11 cellular contexts compared by ENCODE assay signal in the genomic region with DNA sequence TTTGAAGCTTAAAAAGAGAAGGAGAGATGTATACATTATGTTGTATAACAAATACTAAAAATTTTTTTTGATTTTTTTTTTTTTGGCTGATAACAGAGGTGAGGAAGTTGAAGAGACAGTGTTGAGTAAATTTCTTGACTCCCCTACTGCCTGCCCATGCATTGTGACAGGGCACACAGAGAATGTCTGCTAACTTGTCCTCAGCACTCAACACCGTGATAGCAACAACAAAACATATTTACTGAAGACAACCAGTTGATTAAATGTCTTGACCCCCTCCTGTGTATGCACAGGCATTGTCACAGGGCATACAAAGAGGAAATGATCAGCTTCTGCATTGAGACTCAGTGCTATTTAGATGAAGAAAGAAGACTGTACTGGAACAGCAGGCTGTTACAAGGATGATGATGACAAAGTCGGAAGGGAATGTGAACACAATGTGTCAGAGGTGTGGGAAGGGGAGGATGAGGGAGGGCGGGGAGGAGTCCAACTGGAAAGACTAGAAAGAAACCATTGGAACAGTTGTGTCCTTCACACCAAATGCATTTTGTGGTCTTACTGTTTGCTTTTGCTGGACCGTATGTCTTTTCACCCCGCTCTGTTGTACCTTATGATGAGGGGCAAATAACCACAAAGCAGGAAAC.
A peak's percentile ranks its signal among the peaks of the same experiment; 100 is the strongest.
DNase-seq lines count a peak whose midpoint lies in the region; ATAC-seq, FAIRE-seq and TF ChIP-seq lines count a peak whose summit lies in the region.
"Had no signal": no experiment of that assay in that cellular context is flagged by ENCODE, and none has a peak within 500 bp of the region (broad histone marks: within the 10 kb centered on the region; RNA-seq: fewer than 3 reads in every experiment).

No MANE protein-coding gene starts in this region.

- H2AK5ac ChIP-seq in mesendoderm (ENCODE audit: low read length): no peak overlapping the region

- H3K4me2 ChIP-seq in endothelial cell of umbilical vein (ENCODE audit: insufficient read depth, low read length) (no peak overlapping the region), mesendoderm (ENCODE audit: low read length) (no peak overlapping the region)

- H3K27ac Mint-ChIP-seq in Calu3 (ENCODE audit: unreplicated experiment): peak overlapping the region; percentile 79
- H3K27ac Mint-ChIP-seq in stimulated activated naive B cell treated with anti-CD40 and anti-IgM and Interleukin-4, amounts not matched to agents 10 μg/mL and 1 μg/mL and 100 μg/mL, for 72 hours: no peak overlapping the region

- no peak overlapping the region for H2BK15ac ChIP-seq in mesendoderm (replicated peaks; ENCODE audit: low read depth)

- intact Hi-C loops in Calu3 (cut with micrococcal nuclease; ENCODE audit: unreplicated experiment): no loop called here
- intact Hi-C loops in endothelial cell of umbilical vein (cut with micrococcal nuclease): no loop called here

- BruUV-seq in Calu3 (replicated peaks; lab: Mats Ljungman, UMichigan): no TSS peak
- no TSS peak for BruUV-seq in endothelial cell of umbilical vein (replicated peaks; lab: Mats Ljungman, UMichigan)

- no peaks in the 10 kb centered on the region for H3K79me2 ChIP-seq in endothelial cell of umbilical vein (ENCODE audit: control insufficient read depth, insufficient read depth, low read length)
- peaks cover 3% of the 10 kb centered on the region for H3K79me2 ChIP-seq in mesendoderm (ENCODE audit: control insufficient read depth, insufficient read depth, low read length)

- H4K20me1 ChIP-seq in endothelial cell of umbilical vein (replicated peaks; ENCODE audit: control insufficient read depth, extremely low read depth, insufficient read depth, low read length): no peaks in the 10 kb centered on the region

- dilution Hi-C loops in endothelial cell of umbilical vein (cut with MboI; ENCODE audit: extremely low pct_ligation_motif_present, low sequenced_read_pairs): no loop called here

- no peak for TF ChIP-seq POLR2A in endothelial cell of umbilical vein (IDR thresholded peaks at IDR 0.05; ENCODE audit: low read depth, low read length)

- H3K27me3 Mint-ChIP-seq in Calu3 (ENCODE audit: unreplicated experiment): no peaks in the 10 kb centered on the region
- no peaks in the 10 kb centered on the region for H3K27me3 Mint-ChIP-seq in stimulated activated naive B cell treated with anti-CD40 and anti-IgM and Interleukin-4, amounts not matched to agents 10 μg/mL and 1 μg/mL and 100 μg/mL, for 72 hours

- DNase-seq in Calu3 (peak; percentile 62), NCI-H146 (lab: John Stamatoyannopoulos, UW) (peak; percentile 21), endothelial cell of umbilical vein (ENCODE audit: low read depth, low spot score) (no peak), mesendoderm (peak; percentile 89)
- DNase-seq in stimulated activated naive B cell treated with anti-CD40 and anti-IgM and Interleukin-4, amounts not matched to agents 10 μg/mL and 1 μg/mL and 100 μg/mL, for 72 hours: no peak
- DNase-seq in stimulated activated CD4-positive, alpha-beta T cell treated with anti-CD3 and anti-CD28 coated beads, Interleukin-2, amount 100 ng/mL, for 48 hours: no peak
- DNase-seq: activated CD4-positive, alpha-beta T cell treated with anti-CD3 and anti-CD28 coated beads, Interleukin-2, amount 50 U/mL, for 48 hours; GOT3; ovary had no signal

- no peaks in the 10 kb centered on the region for H3K27me3 ChIP-seq in endothelial cell of umbilical vein (ENCODE audit: control insufficient read depth in 2 of 2, insufficient read depth in 2 of 2, low read length in 2 of 2)
- H3K27me3 ChIP-seq in mesendoderm (ENCODE audit: insufficient read depth, low read length, poor library complexity): no peaks in the 10 kb centered on the region
- H3K27me3 ChIP-seq: ovary had no signal

- H4K5ac ChIP-seq in mesendoderm (ENCODE audit: low read length): no peak overlapping the region

- POLR2A ChIA-PET in endothelial cell of umbilical vein (lab: Charles Lee): no interaction called here

- H2BK120ac ChIP-seq in mesendoderm (ENCODE audit: low read depth, low read length): no peak overlapping the region

- H3K27ac ChIP-seq in endothelial cell of umbilical vein (ENCODE audit: insufficient read depth, low read depth, low read length): no peak overlapping the region
- H3K27ac ChIP-seq in mesendoderm (ENCODE audit: low read depth, low read length): no peak overlapping the region
- H3K27ac ChIP-seq: ovary had no signal

- H3K4me1 ChIP-seq in endothelial cell of umbilical vein (ENCODE audit: control insufficient read depth, extremely low read depth, insufficient read depth, low read length) (no peaks in the 10 kb centered on the region), mesendoderm (ENCODE audit: control insufficient read depth, low read depth, low read length) (peaks cover 1% of the 10 kb centered on the region)

- no peak overlapping the region for H3K23ac ChIP-seq in mesendoderm (ENCODE audit: low read length)

- H3K56ac ChIP-seq in mesendoderm (ENCODE audit: low read length): no peak overlapping the region

- H3K18ac ChIP-seq in mesendoderm (ENCODE audit: low read length): no peak overlapping the region

- H3K4ac ChIP-seq in mesendoderm (ENCODE audit: low read depth, low read length): no peak overlapping the region

- peaks cover 15% of the 10 kb centered on the region for H3K4me1 Mint-ChIP-seq in Calu3 (ENCODE audit: low read depth, unreplicated experiment)
- peaks cover 11 to 28% of the 10 kb centered on the region in 2 donors for H3K4me1 Mint-ChIP-seq in stimulated activated naive B cell treated with anti-CD40 and anti-IgM and Interleukin-4, amounts not matched to agents 10 μg/mL and 1 μg/mL and 100 μg/mL, for 72 hours

- FAIRE-seq in endothelial cell of umbilical vein (lab: Jason Lieb, UNC): peak; percentile 52

- H3K4me3 ChIP-seq in endothelial cell of umbilical vein (replicated peaks in 1 of 3; ENCODE audit: insufficient read depth in 1 of 3, low read depth in 1 of 3, low read length in 3 of 3): no peak overlapping the region
- H3K4me3 ChIP-seq in mesendoderm (ENCODE audit: low read length): no peak overlapping the region
- H3K4me3 ChIP-seq: ovary had no signal

- H3K36me3 Mint-ChIP-seq in Calu3 (ENCODE audit: insufficient read depth, unreplicated experiment): no peaks in the 10 kb centered on the region
- H3K36me3 Mint-ChIP-seq in stimulated activated naive B cell treated with anti-CD40 and anti-IgM and Interleukin-4, amounts not matched to agents 10 μg/mL and 1 μg/mL and 100 μg/mL, for 72 hours: peaks cover 27 to 38% of the 10 kb centered on the region in 2 donors

- ATAC-seq in stimulated activated naive B cell treated with anti-CD40 and anti-IgM and Interleukin-4, amounts not matched to agents 10 μg/mL and 1 μg/mL and 100 μg/mL, for 72 hours (replicated peaks): no peak
- ATAC-seq in HG03139 (IDR thresholded peaks at IDR 0.05; ENCODE audit: unreplicated experiment) (no peak), GM21447 (IDR thresholded peaks at IDR 0.05; ENCODE audit: unreplicated experiment) (no peak)

- H3K9me3 Mint-ChIP-seq in Calu3 (ENCODE audit: low read depth, unreplicated experiment): peaks cover 3% of the 10 kb centered on the region
- H3K9me3 Mint-ChIP-seq in stimulated activated naive B cell treated with anti-CD40 and anti-IgM and Interleukin-4, amounts not matched to agents 10 μg/mL and 1 μg/mL and 100 μg/mL, for 72 hours: peaks cover 7 to 8% of the 10 kb centered on the region in 2 donors

- H2BK5ac ChIP-seq in mesendoderm (ENCODE audit: low read length): no peak overlapping the region

- no peak overlapping the region for H2AFZ ChIP-seq in endothelial cell of umbilical vein (ENCODE audit: low read depth, low read length)

- H3K9ac ChIP-seq in endothelial cell of umbilical vein (replicated peaks; ENCODE audit: extremely low read depth, insufficient read depth, low read length) (no peak overlapping the region), mesendoderm (ENCODE audit: low read length) (no peak overlapping the region)

- WGBS in mesendoderm (ENCODE audit: extremely low coverage, insufficient coverage, low lambda C conversion rate): no CpG with 5 or more reads among the region's 5 CpGs

- no peak for TF ChIP-seq CTCF in Calu3 (IDR thresholded peaks at IDR 0.05; ENCODE audit: unreplicated experiment)
- TF ChIP-seq CTCF in endothelial cell of umbilical vein (IDR thresholded peaks at IDR 0.05; ENCODE audit: extremely low read depth in 1 of 2, insufficient read depth in 1 of 2, low read depth in 1 of 2, low read length in 2 of 2): no peak

- no peak overlapping the region for H4K8ac ChIP-seq in mesendoderm (ENCODE audit: low read depth, low read length)

- CTCF ChIA-PET in Calu3 (lab: Charles Lee): interaction anchor here (0.7 kb wide), 2 partner anchors 32 to 36 kb away, joined by 3 read pairs; no protein-coding TSS in a partner anchor
- CTCF ChIA-PET in endothelial cell of umbilical vein (lab: Charles Lee): interaction anchor here (1.1 kb wide), 1 partner anchor 376 kb away, joined by 7 read pairs; no protein-coding TSS in a partner anchor

- peaks cover 4% of the 10 kb centered on the region for H3K79me1 ChIP-seq in mesendoderm (ENCODE audit: low read length)

- H3K36me3 ChIP-seq in endothelial cell of umbilical vein (ENCODE audit: control insufficient read depth in 2 of 2, extremely low read depth in 1 of 2, insufficient read depth in 2 of 2, low read length in 2 of 2) (no peaks in the 10 kb centered on the region), mesendoderm (ENCODE audit: control insufficient read depth, insufficient read depth, low read length) (no peaks in the 10 kb centered on the region)
- H3K36me3 ChIP-seq: ovary had no signal

- no peaks in the 10 kb centered on the region for H3K9me3 ChIP-seq in endothelial cell of umbilical vein (replicated peaks; ENCODE audit: control insufficient read depth, insufficient read depth, low read length)
- H3K9me3 ChIP-seq: ovary had no signal

- no peaks in the 10 kb centered on the region for H3K9me1 ChIP-seq in endothelial cell of umbilical vein (replicated peaks; ENCODE audit: control insufficient read depth, extremely low read depth, insufficient read depth, low read length)

- peak overlapping the region; percentile 26 for H3K4me3 Mint-ChIP-seq in Calu3 (ENCODE audit: low read depth, unreplicated experiment)
- no peak overlapping the region for H3K4me3 Mint-ChIP-seq in stimulated activated naive B cell treated with anti-CD40 and anti-IgM and Interleukin-4, amounts not matched to agents 10 μg/mL and 1 μg/mL and 100 μg/mL, for 72 hours

TF ChIP-seq in endothelial cell of umbilical vein, 7 proteins besides CTCF, POLR2A, EP300 and RAD21:
- TF ChIP-seq, protein P1, sequence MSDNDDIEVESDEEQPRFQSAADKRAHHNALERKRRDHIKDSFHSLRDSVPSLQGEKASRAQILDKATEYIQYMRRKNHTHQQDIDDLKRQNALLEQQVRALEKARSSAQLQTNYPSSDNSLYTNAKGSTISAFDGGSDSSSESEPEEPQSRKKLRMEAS (IDR thresholded peaks at IDR 0.05; ENCODE audit: insufficient read depth, insufficient read length): no peak
- TF ChIP-seq EZH2 (IDR thresholded peaks at IDR 0.05; ENCODE audit: borderline replicate concordance, low read depth, low read length, severe bottlenecking): no peak
- no peak for TF ChIP-seq FOS (IDR thresholded peaks at IDR 0.05; ENCODE audit: borderline replicate concordance, insufficient read depth, low read length)
- TF ChIP-seq MYC (IDR thresholded peaks at IDR 0.05; ENCODE audit: low read depth, low read length): no peak
- TF ChIP-seq JUN (IDR thresholded peaks at IDR 0.05; ENCODE audit: borderline replicate concordance, insufficient read depth, insufficient read length, low read depth): no peak

Comparison
In these comparisons a context has a peak if more than half of its experiments do, and no peak if none do; other contexts are left out.
1. DNase-seq: peak in Calu3 (single experiment), NCI-H146 (single experiment) and mesendoderm (single experiment); none in endothelial cell of umbilical vein (single experiment), stimulated activated naive B cell treated with anti-CD40 and anti-IgM and Interleukin-4, amounts not matched to agents 10 μg/mL and 1 μg/mL and 100 μg/mL, for 72 hours (single experiment) and stimulated activated CD4-positive, alpha-beta T cell treated with anti-CD3 and anti-CD28 coated beads, Interleukin-2, amount 100 ng/mL, for 48 hours (0 of 2).